ENCODE assay signal across 10 cellular contexts in the genomic region with DNA sequence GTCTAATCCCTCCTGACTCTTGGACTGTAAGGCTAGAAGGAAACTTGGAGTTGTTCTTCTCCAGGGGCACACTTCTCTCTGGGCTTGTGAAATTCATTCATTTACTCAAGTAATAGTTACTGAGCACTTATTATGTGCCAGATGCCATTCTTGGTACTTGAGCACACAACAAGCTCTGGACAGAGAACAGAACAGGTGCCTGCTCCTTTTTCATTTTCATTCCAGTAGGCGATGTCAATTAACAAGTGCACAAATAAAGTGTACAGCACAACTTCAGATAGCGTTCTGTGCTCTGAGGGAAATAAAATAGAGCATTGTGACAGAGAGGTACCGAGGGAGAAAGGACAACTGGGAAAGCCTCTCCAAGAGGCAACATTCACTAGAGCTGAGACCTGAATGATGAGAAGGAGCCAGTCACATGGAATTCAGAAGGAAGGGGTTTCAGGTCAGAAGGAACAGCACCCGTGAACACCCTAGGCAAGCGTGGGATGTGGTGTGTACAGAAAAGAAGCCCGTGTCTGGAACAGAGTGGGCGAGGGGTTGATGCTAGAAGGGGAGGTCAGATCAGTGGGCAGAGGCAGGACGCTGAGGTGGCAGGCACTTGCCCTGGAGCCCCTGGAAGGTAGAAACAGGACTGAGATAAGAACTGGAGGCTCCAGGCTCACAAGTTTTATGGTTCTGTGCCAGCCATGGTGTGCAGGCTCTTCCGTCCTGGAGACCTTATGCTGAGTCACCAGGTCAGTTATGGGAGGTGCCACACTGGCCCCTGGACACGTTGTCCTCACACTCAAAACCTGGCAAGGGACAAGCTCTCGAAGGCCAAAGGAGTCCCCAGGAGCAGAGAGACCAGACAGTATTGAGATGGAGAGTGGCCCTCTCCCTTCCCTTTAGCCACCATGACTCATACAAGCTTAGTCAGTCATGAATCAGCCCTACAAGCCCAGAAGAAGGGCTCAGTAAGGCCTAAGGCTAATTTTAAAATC. TPM values are rescaled to one million over a fixed set of nuclear protein-coding genes. Genes with fewer than 3 reads are reported as not detected.
DNase-seq lines count a peak whose midpoint lies in the region; ATAC-seq, FAIRE-seq and TF ChIP-seq lines count a peak whose summit lies in the region.
"Had no signal": no experiment of that assay in that cellular context is flagged by ENCODE, and none has a peak within 500 bp of the region (broad histone marks: within the 10 kb centered on the region; RNA-seq: fewer than 3 reads in every experiment).

No MANE protein-coding gene starts in this region.

- H3K27ac Mint-ChIP-seq in astrocyte (ENCODE audit: unreplicated experiment): peak overlapping the region; percentile 92

- peak overlapping the region; percentile 11 for H3K9ac ChIP-seq in astrocyte (ENCODE audit: low read length)

- ATAC-seq in upper lobe of right lung: peak; percentile 79
- no peak for ATAC-seq in HG02588 (IDR thresholded peaks at IDR 0.05; ENCODE audit: unreplicated experiment)
- ATAC-seq in HG03432 (IDR thresholded peaks at IDR 0.05; ENCODE audit: unreplicated experiment): no peak

- peak overlapping the region; percentile 82 for H3K27ac ChIP-seq in astrocyte (ENCODE audit: low read depth, low read length)
- H3K27ac ChIP-seq in upper lobe of right lung: no peak overlapping the region
- H3K27ac ChIP-seq in effector memory CD4-positive, alpha-beta T cell (ENCODE audit: insufficient read depth, low read length, poor library complexity, severe bottlenecking): no peak overlapping the region
- H3K27ac ChIP-seq: 22Rv1 had no signal

- H3K9me3 Mint-ChIP-seq in astrocyte (ENCODE audit: unreplicated experiment): peaks cover 3% of the 10 kb centered on the region

- no peak for FAIRE-seq in astrocyte (lab: Jason Lieb, UNC)

- H3K9me3 ChIP-seq in astrocyte (ENCODE audit: insufficient read depth, low read depth, low read length): no peaks in the 10 kb centered on the region
- H3K9me3 ChIP-seq in upper lobe of right lung: no peaks in the 10 kb centered on the region
- no peaks in the 10 kb centered on the region for H3K9me3 ChIP-seq in effector memory CD4-positive, alpha-beta T cell (ENCODE audit: control insufficient read depth, low read length)

- DNase-seq in NOMO-1 treated with DMSO at 0.1 percent for 48 hours (lab: John Stamatoyannopoulos, UW; ENCODE audit: unreplicated experiment) (peak; percentile 7), NOMO-1 treated with dmso at 0.1 percent for 144 hours (lab: John Stamatoyannopoulos, UW; ENCODE audit: unreplicated experiment) (no peak), astrocyte (ENCODE audit: low read depth) (peak; percentile 87), islet precursor cell (peak; percentile 79), upper lobe of right lung (no peak)
- no peak for DNase-seq in effector memory CD4-positive, alpha-beta T cell

- H3K36me3 Mint-ChIP-seq in astrocyte (ENCODE audit: low read depth, unreplicated experiment): no peaks in the 10 kb centered on the region

- intact Hi-C loops in upper lobe of right lung (cut with DNase I): no loop called here

- H3K27me3 Mint-ChIP-seq in astrocyte (ENCODE audit: low read depth, unreplicated experiment): no peaks in the 10 kb centered on the region

- H2AFZ ChIP-seq in astrocyte (ENCODE audit: low read depth, low read length): peak overlapping the region; percentile 49

- H3K27me3 ChIP-seq in astrocyte (ENCODE audit: insufficient read depth, low read length): no peaks in the 10 kb centered on the region
- H3K27me3 ChIP-seq in upper lobe of right lung: no peaks in the 10 kb centered on the region
- H3K27me3 ChIP-seq in effector memory CD4-positive, alpha-beta T cell (replicated peaks; ENCODE audit: control insufficient read depth, insufficient read depth, low read length, poor library complexity, severe bottlenecking): peaks cover 3% of the 10 kb centered on the region

- H3K4me3 Mint-ChIP-seq in astrocyte (ENCODE audit: unreplicated experiment): no peak overlapping the region

- no peaks in the 10 kb centered on the region for H3K79me2 ChIP-seq in astrocyte (ENCODE audit: insufficient read depth, low read length)

- H3K4me2 ChIP-seq in astrocyte (ENCODE audit: low read length): peak overlapping the region; percentile 45

- TF ChIP-seq CTCF in astrocyte (IDR thresholded peaks at IDR 0.05; ENCODE audit: insufficient read depth, low read depth, low read length): no peak
- no peak for TF ChIP-seq CTCF in upper lobe of right lung (IDR thresholded peaks at IDR 0.05)

- no peaks in the 10 kb centered on the region for H3K36me3 ChIP-seq in astrocyte (ENCODE audit: insufficient read depth, low read length)
- no peaks in the 10 kb centered on the region for H3K36me3 ChIP-seq in upper lobe of right lung
- H3K36me3 ChIP-seq in effector memory CD4-positive, alpha-beta T cell (ENCODE audit: control insufficient read depth, insufficient read depth, low read length): no peaks in the 10 kb centered on the region

- H3K4me1 Mint-ChIP-seq in astrocyte (ENCODE audit: low read depth, unreplicated experiment): peaks cover 41% of the 10 kb centered on the region

- no peaks in the 10 kb centered on the region for H4K20me1 ChIP-seq in astrocyte (ENCODE audit: insufficient read depth, low read length)

- H3K4me1 ChIP-seq in astrocyte (ENCODE audit: insufficient read depth, low read length): peaks cover 33% of the 10 kb centered on the region
- peaks cover 18% of the 10 kb centered on the region for H3K4me1 ChIP-seq in upper lobe of right lung
- no peaks in the 10 kb centered on the region for H3K4me1 ChIP-seq in effector memory CD4-positive, alpha-beta T cell (ENCODE audit: control insufficient read depth, insufficient read depth, low read length, poor library complexity, severe bottlenecking)

- H3K4me3 ChIP-seq in astrocyte (ENCODE audit: insufficient read depth, low read depth, low read length) (no peak overlapping the region), upper lobe of right lung (no peak overlapping the region)
- H3K4me3 ChIP-seq in effector memory CD4-positive, alpha-beta T cell (ENCODE audit: insufficient read depth, low read depth, low read length, poor library complexity, severe bottlenecking): no peak overlapping the region

RNA-seq across cellular contexts. Expression of a gene that starts 7.2 kb away (rescaled TPM):
- total RNA-seq in astrocyte (3.9 and 6.4 TPM in 2 replicates), upper lobe of right lung (31.9 TPM)
- total RNA-seq: T-helper 1 cell treated with Interleukin-12 subunit alpha and Interleukin-12 subunit beta and Interleukin-4 antibody, amounts not matched to agents 30 ng/mL and 1 ng/mL, for 36 hours had no signal

Comparison
In these comparisons a context has a peak if more than half of its experiments do, and no peak if none do; other contexts are left out.
1. DNase-seq: peak in NOMO-1 treated with DMSO at 0.1 percent for 48 hours (single experiment), astrocyte (single experiment) and islet precursor cell (single experiment); none in NOMO-1 treated with dmso at 0.1 percent for 144 hours (single experiment), upper lobe of right lung (single experiment) and effector memory CD4-positive, alpha-beta T cell (0 of 3).